ENCODE assay signal across 9 cellular contexts in genomic region chr6:149451361-149452061, GRCh38. TPM values are rescaled to one million over a fixed set of nuclear protein-coding genes. Genes with fewer than 3 reads are reported as not detected.
DNase-seq lines count a peak whose midpoint lies in the region; ATAC-seq and TF ChIP-seq lines count a peak whose summit lies in the region.
"Had no signal": no experiment of that assay in that cellular context is flagged by ENCODE, and none has a peak within 500 bp of the region (broad histone marks: within the 10 kb centered on the region; RNA-seq: fewer than 3 reads in every experiment).

No MANE protein-coding gene starts in this region.

- H3K4me3 ChIP-seq in right cardiac atrium (ENCODE audit: low read length) = peak overlapping the region; percentile 43
- H3K4me3 ChIP-seq in WERI-Rb-1 (ENCODE audit: low read depth, low read length) = no peak overlapping the region

- peak; percentile 59 for ATAC-seq in CD4-positive, alpha-beta T cell (ENCODE audit: poor library complexity)
- ATAC-seq in activated T-cell treated with anti-CD3 and anti-CD28 coated beads, Interleukin-2, amount 50 U/mL, for 72 hours (replicated peaks in 1 of 2) = peak; percentile 6 to 28
- ATAC-seq in right cardiac atrium (no peak), GM21528 (IDR thresholded peaks at IDR 0.05; ENCODE audit: low FRiP score, unreplicated experiment) (no peak)

- no peaks in the 10 kb centered on the region for H3K27me3 Mint-ChIP-seq in CD4-positive, alpha-beta T cell
- no peaks in the 10 kb centered on the region for H3K27me3 Mint-ChIP-seq in activated T-cell treated with anti-CD3 and anti-CD28 coated beads, Interleukin-2, amount 50 U/mL, for 72 hours (ENCODE audit: low read depth)

- H3K27ac ChIP-seq in CD4-positive, alpha-beta T cell (ENCODE audit: low read depth, low read length) = no peak overlapping the region
- H3K27ac ChIP-seq in right cardiac atrium (ENCODE audit: low read length) (no peak overlapping the region), WERI-Rb-1 (no peak overlapping the region)

- DNase-seq in CD4-positive, alpha-beta T cell = no peak
- no peak for DNase-seq in activated T-cell treated with anti-CD3 and anti-CD28 coated beads, Interleukin-2, amount 50 U/mL, for 72 hours
- DNase-seq in right cardiac atrium = peak; percentile 45 to 87 (median 82)
- peak; percentile 86 for DNase-seq in posterior vena cava (ENCODE audit: low spot score)
- no peak for DNase-seq in WERI-Rb-1
- no peak for DNase-seq in DMS 273 treated with DMSO at 0.1 percent for 48 hours (lab: John Stamatoyannopoulos, UW)
- DNase-seq in ACHN = no peak
- DNase-seq: stimulated activated CD4-positive, alpha-beta T cell treated with anti-CD3 and anti-CD28 coated beads, Interleukin-12 subunit alpha, Interleukin-12 subunit beta, amount 100 ng/mL, for 4 hours had no signal

- no peaks in the 10 kb centered on the region for H3K4me1 Mint-ChIP-seq in CD4-positive, alpha-beta T cell (ENCODE audit: low read depth)
- peaks cover 8% of the 10 kb centered on the region for H3K4me1 Mint-ChIP-seq in activated T-cell treated with anti-CD3 and anti-CD28 coated beads, Interleukin-2, amount 50 U/mL, for 72 hours (ENCODE audit: low read depth)

- no peak for TF ChIP-seq CTCF in CD4-positive, alpha-beta T cell (IDR thresholded peaks at IDR 0.05)
- no peak for TF ChIP-seq CTCF in WERI-Rb-1 (IDR thresholded peaks at IDR 0.05; ENCODE audit: low read depth, low read length)

- no peaks in the 10 kb centered on the region for H3K9me3 ChIP-seq in CD4-positive, alpha-beta T cell (ENCODE audit: control insufficient read depth, low read length)
- no peaks in the 10 kb centered on the region for H3K9me3 ChIP-seq in right cardiac atrium (ENCODE audit: control insufficient read depth, low read length)
- H3K9me3 ChIP-seq in WERI-Rb-1 (ENCODE audit: severe bottlenecking) = no peaks in the 10 kb centered on the region

- H3K27me3 ChIP-seq in CD4-positive, alpha-beta T cell (ENCODE audit: control insufficient read depth, insufficient read depth, low read length) = no peaks in the 10 kb centered on the region
- H3K27me3 ChIP-seq in right cardiac atrium (ENCODE audit: control insufficient read depth, insufficient read depth) (no peaks in the 10 kb centered on the region), WERI-Rb-1 (ENCODE audit: insufficient read depth, low read depth, severe bottlenecking) (no peaks in the 10 kb centered on the region)

- intact Hi-C loops in CD4-positive, alpha-beta T cell (cut with DNase I, micrococcal nuclease) = loop anchor here in 1 of 2 experiments (2.0 kb wide), 1 partner anchor 55 kb away; no protein-coding TSS in a partner anchor
- intact Hi-C loops in right cardiac atrium (cut with DNase I) = no loop called here
- intact Hi-C loops in posterior vena cava (cut with DNase I) = no loop called here

- H3K9me3 Mint-ChIP-seq in CD4-positive, alpha-beta T cell = no peaks in the 10 kb centered on the region
- no peaks in the 10 kb centered on the region for H3K9me3 Mint-ChIP-seq in activated T-cell treated with anti-CD3 and anti-CD28 coated beads, Interleukin-2, amount 50 U/mL, for 72 hours

- H3K36me3 Mint-ChIP-seq in CD4-positive, alpha-beta T cell (ENCODE audit: low read depth) = peaks cover 41% of the 10 kb centered on the region
- H3K36me3 Mint-ChIP-seq in activated T-cell treated with anti-CD3 and anti-CD28 coated beads, Interleukin-2, amount 50 U/mL, for 72 hours (ENCODE audit: insufficient read depth in 2 of 2) = peaks cover 5 to 14% of the 10 kb centered on the region in 2 donors

- in situ Hi-C loops in ACHN (cut with HindIII; ENCODE audit: low pct_ligation_motif_present, low pct_unique_long_range_greater_than_20kb, low sequenced_read_pairs) = no loop called here

- H3K4me1 ChIP-seq in right cardiac atrium (ENCODE audit: control insufficient read depth, insufficient read depth, low read length) = peaks cover 17% of the 10 kb centered on the region

- POLR2A ChIA-PET in CD4-positive, alpha-beta T cell (lab: Charles Lee) = no interaction called here

- no peak overlapping the region for H3K4me3 Mint-ChIP-seq in CD4-positive, alpha-beta T cell
- H3K4me3 Mint-ChIP-seq in activated T-cell treated with anti-CD3 and anti-CD28 coated beads, Interleukin-2, amount 50 U/mL, for 72 hours = no peak overlapping the region

- CTCF ChIA-PET in CD4-positive, alpha-beta T cell (lab: Charles Lee) = interaction anchor here (1.6 kb wide), 1 partner anchor 423 kb away, joined by 5 read pairs; no protein-coding TSS in a partner anchor

- H3K36me3 ChIP-seq in WERI-Rb-1 = no peaks in the 10 kb centered on the region

- 38% methylated on average over 50 of the region's 50 CpGs for WGBS in right cardiac atrium

- H3K27ac Mint-ChIP-seq in CD4-positive, alpha-beta T cell = no peak overlapping the region
- H3K27ac Mint-ChIP-seq in activated T-cell treated with anti-CD3 and anti-CD28 coated beads, Interleukin-2, amount 50 U/mL, for 72 hours = no peak overlapping the region

RNA-seq across cellular contexts. Expression of gene ZC3H12D, which starts 33.3 kb away (rescaled TPM):
- 10 to 100 TPM; 70.2 to 71.0 TPM for total RNA-seq in CD4-positive, alpha-beta T cell
- total RNA-seq in activated T-cell treated with anti-CD3 and anti-CD28 coated beads, Interleukin-2, amount 50 U/mL, for 72 hours = 100 to 1,000 TPM; 106 to 170 TPM
- total RNA-seq in right cardiac atrium (1 to 10 TPM in 1 of 4 donors, under 1 TPM in 3; 0.48 to 1.1 (median 0.64) TPM), posterior vena cava (1 to 10 TPM; 1.8 to 2.2 TPM)
- polyA plus RNA-seq in right cardiac atrium = 0.34 TPM

RNA-seq across cellular contexts. Expression of gene SUMO4, which starts 51.4 kb away (rescaled TPM):
- total RNA-seq in CD4-positive, alpha-beta T cell = 1 to 10 TPM; 8.6 to 8.7 TPM
- total RNA-seq in activated T-cell treated with anti-CD3 and anti-CD28 coated beads, Interleukin-2, amount 50 U/mL, for 72 hours = 1 to 10 TPM; 5.4 to 7.2 TPM
- under 1 TPM; 0.51 to 0.78 (median 0.62) TPM for total RNA-seq in right cardiac atrium
- 0.32 TPM for polyA plus RNA-seq in right cardiac atrium
- total RNA-seq in posterior vena cava = 1 to 10 TPM in 1 of 2 donors, under 1 TPM in 1; 0.88 to 1.8 TPM

Comparison
In these comparisons a context has a peak if more than half of its experiments do, and no peak if none do; other contexts are left out.
1. ATAC-seq: peak in CD4-positive, alpha-beta T cell (single experiment) and activated T-cell treated with anti-CD3 and anti-CD28 coated beads, Interleukin-2, amount 50 U/mL, for 72 hours (2 of 2); none in right cardiac atrium (0 of 2) and GM21528 (single experiment).
2. DNase-seq: peak in right cardiac atrium (3 of 3) and posterior vena cava (single experiment); none in CD4-positive, alpha-beta T cell (0 of 10), activated T-cell treated with anti-CD3 and anti-CD28 coated beads, Interleukin-2, amount 50 U/mL, for 72 hours (0 of 2), WERI-Rb-1 (single experiment), DMS 273 treated with DMSO at 0.1 percent for 48 hours (single experiment) and ACHN (single experiment).
3. RNA of gene ZC3H12D, which starts 33.3 kb away (total RNA-seq): 106 to 170 TPM in activated T-cell treated with anti-CD3 and anti-CD28 coated beads, Interleukin-2, amount 50 U/mL, for 72 hours and 70.2 to 71.0 TPM in CD4-positive, alpha-beta T cell; 1.8 to 2.2 TPM in posterior vena cava and 0.48 to 1.1 TPM in right cardiac atrium; every median in the first group is over 10 times any median in the second.